Comparison of ENCODE assay signal across 8 cellular contexts in genomic region chr1:207831517-207832327, GRCh38.
DNase-seq lines count a peak whose midpoint lies in the region; ATAC-seq and TF ChIP-seq lines count a peak whose summit lies in the region.

No MANE protein-coding gene starts in this region.

- H3K27ac Mint-ChIP-seq in mesothelial cell of epicardium: no peak overlapping the region

- H3K36me3 Mint-ChIP-seq in mesothelial cell of epicardium: no peaks in the 10 kb centered on the region

- POLR2A ChIA-PET in HEK293T (lab: Yijun Ruan, JAX): no interaction called here

- CTCF ChIA-PET in HEK293T (lab: Yijun Ruan, JAX): no interaction called here

- H3K4me3 Mint-ChIP-seq in mesothelial cell of epicardium: no peak overlapping the region

- H3K4me1 Mint-ChIP-seq in mesothelial cell of epicardium: no peaks in the 10 kb centered on the region

- intact Hi-C loops in Right ventricle myocardium inferior (cut with DNase I): no loop called here

- ATAC-seq in GM18511 (IDR thresholded peaks at IDR 0.05; ENCODE audit: unreplicated experiment) (peak; percentile 88), HG02763 (IDR thresholded peaks at IDR 0.05; ENCODE audit: unreplicated experiment) (peak; percentile 84), Right ventricle myocardium inferior (peak; percentile 38)
- ATAC-seq in stimulated activated naive CD8-positive, alpha-beta T cell treated with anti-CD3 and anti-CD28 coated beads, Interleukin-15, Interleukin-2, amounts not matched to agents 100 U/mL and 50 U/mL, for 24 hours: peak; percentile 90

- H3K27me3 Mint-ChIP-seq in mesothelial cell of epicardium (ENCODE audit: low read depth): no peaks in the 10 kb centered on the region

- peak; percentile 18 for DNase-seq in activated CD4-positive, alpha-beta T cell treated with anti-CD3 and anti-CD28 coated beads, Interleukin-2, amount 50 U/mL, for 1 hour
- DNase-seq in Right ventricle myocardium inferior (ENCODE audit: missing footprints) (no peak), HEK293T (ENCODE audit: extremely low spot score) (no peak), NCI-H226 (no peak), mesothelial cell of epicardium (ENCODE audit: low spot score in 2 of 2, unreplicated experiment in 2 of 2) (no peak)
- DNase-seq in stimulated activated naive CD8-positive, alpha-beta T cell treated with anti-CD3 and anti-CD28 coated beads, Interleukin-15, Interleukin-2, amounts not matched to agents 100 U/mL and 50 U/mL, for 24 hours: peak; percentile 55

- H3K9me3 Mint-ChIP-seq in mesothelial cell of epicardium: no peaks in the 10 kb centered on the region

- TF ChIP-seq CTCF in mesothelial cell of epicardium (IDR thresholded peaks at IDR 0.05; ENCODE audit: unreplicated experiment): no peak

TF ChIP-seq in HEK293T, 16 proteins besides CTCF, POLR2A, EP300 and RAD21:
- TF ChIP-seq ZNF384 (IDR thresholded peaks at IDR 0.05) (no peak), L3MBTL2 (conservative IDR thresholded peaks at IDR 0.05) (no peak)

Comparison
In these comparisons a context has a peak if more than half of its experiments do, and no peak if none do; other contexts are left out.
1. ATAC-seq: peak in every context shown above with its lines; median percentile 90 in stimulated activated naive CD8-positive, alpha-beta T cell treated with anti-CD3 and anti-CD28 coated beads, Interleukin-15, Interleukin-2, amounts not matched to agents 100 U/mL and 50 U/mL, for 24 hours; 88 in GM18511; 84 in HG02763; 38 in Right ventricle myocardium inferior.
2. DNase-seq: peak in activated CD4-positive, alpha-beta T cell treated with anti-CD3 and anti-CD28 coated beads, Interleukin-2, amount 50 U/mL, for 1 hour (single experiment) and stimulated activated naive CD8-positive, alpha-beta T cell treated with anti-CD3 and anti-CD28 coated beads, Interleukin-15, Interleukin-2, amounts not matched to agents 100 U/mL and 50 U/mL, for 24 hours (single experiment); none in Right ventricle myocardium inferior (single experiment), HEK293T (single experiment), NCI-H226 (single experiment) and mesothelial cell of epicardium (0 of 2).